In the genomic region with DNA sequence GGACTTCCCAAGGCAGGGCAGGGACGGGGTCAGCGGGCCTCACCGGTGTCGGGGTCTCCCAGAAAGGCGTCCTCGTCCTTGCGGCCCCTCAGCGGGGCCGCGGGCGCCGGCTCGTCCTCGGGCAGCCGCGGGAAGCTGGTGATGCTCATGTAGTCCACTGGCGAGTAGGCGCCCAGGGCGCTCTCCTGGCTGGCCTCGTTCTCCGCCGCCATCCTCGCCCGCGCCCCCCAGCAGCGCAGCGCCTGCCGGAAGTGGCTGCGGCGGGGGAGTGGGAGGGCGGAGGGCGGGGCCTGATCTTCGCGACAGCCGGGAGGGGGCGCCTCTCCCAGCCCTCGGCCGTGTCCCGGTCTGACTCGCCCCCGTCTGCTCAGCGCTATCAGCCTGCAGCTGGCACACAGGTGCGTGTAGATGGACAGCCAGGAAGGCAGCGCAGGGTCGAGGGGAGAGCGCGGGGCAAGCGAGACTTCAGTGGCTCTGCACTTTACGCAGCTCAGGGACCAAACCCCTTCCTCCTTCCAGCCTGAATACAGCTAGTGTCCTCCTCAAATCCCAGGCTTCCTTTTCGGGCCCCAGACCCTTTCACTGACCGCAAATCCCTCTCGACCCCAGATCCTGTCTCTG, we compare ENCODE assay signal across 1 cellular context.
TF ChIP-seq lines count a peak whose summit lies in the region.

A gene with protein sequence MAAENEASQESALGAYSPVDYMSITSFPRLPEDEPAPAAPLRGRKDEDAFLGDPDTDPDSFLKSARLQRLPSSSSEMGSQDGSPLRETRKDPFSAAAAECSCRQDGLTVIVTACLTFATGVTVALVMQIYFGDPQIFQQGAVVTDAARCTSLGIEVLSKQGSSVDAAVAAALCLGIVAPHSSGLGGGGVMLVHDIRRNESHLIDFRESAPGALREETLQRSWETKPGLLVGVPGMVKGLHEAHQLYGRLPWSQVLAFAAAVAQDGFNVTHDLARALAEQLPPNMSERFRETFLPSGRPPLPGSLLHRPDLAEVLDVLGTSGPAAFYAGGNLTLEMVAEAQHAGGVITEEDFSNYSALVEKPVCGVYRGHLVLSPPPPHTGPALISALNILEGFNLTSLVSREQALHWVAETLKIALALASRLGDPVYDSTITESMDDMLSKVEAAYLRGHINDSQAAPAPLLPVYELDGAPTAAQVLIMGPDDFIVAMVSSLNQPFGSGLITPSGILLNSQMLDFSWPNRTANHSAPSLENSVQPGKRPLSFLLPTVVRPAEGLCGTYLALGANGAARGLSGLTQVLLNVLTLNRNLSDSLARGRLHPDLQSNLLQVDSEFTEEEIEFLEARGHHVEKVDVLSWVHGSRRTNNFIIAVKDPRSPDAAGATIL (minus strand): TSS at position 253 of the 621 bp plus-strand sequence. CDS start 41 bp downstream, at position 212.

TF ChIP-seq in HepG2, 621 proteins besides CTCF, POLR2A, EP300 and RAD21 (continued from another document and continues in another):
- TF ChIP-seq, protein P1, sequence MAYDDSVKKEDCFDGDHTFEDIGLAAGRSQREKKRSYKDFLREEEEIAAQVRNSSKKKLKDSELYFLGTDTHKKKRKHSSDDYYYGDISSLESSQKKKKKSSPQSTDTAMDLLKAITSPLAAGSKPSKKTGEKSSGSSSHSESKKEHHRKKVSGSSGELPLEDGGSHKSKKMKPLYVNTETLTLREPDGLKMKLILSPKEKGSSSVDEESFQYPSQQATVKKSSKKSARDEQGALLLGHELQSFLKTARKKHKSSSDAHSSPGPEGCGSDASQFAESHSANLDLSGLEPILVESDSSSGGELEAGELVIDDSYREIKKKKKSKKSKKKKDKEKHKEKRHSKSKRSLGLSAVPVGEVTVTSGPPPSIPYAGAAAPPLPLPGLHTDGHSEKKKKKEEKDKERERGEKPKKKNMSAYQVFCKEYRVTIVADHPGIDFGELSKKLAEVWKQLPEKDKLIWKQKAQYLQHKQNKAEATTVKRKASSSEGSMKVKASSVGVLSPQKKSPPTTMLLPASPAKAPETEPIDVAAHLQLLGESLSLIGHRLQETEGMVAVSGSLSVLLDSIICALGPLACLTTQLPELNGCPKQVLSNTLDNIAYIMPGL (CRISPR knock-in tag; IDR thresholded peaks at IDR 0.05; ENCODE audit: borderline replicate concordance in 1 of 2, low read depth in 1 of 2), result peak; percentile 99 to 100
- TF ChIP-seq ZNF569 (CRISPR knock-in tag; IDR thresholded peaks at IDR 0.05; ENCODE audit: borderline replicate concordance) (no peak), PPARG (CRISPR knock-in tag; conservative IDR thresholded peaks at IDR 0.05) (peak; percentile 49; the same call in 1 of the 2 replicates), FOXK1 (CRISPR knock-in tag; IDR thresholded peaks at IDR 0.05; ENCODE audit: borderline replicate concordance, low read depth) (peak; percentile 85; the same call in 1 of the 2 replicates), MAZ (IDR thresholded peaks at IDR 0.05; ENCODE audit: borderline replicate concordance, low read depth, low read length) (peak; percentile 88; the same call in 1 of the 2 replicates), MAZ (CRISPR knock-in tag; IDR thresholded peaks at IDR 0.05; ENCODE audit: low read depth) (peak; percentile 99), ZNF543 (CRISPR knock-in tag; IDR thresholded peaks at IDR 0.05) (peak; percentile 80), ISL2 (CRISPR knock-in tag; IDR thresholded peaks at IDR 0.05) (peak; percentile 72), HES4 (CRISPR knock-in tag; IDR thresholded peaks at IDR 0.05; ENCODE audit: borderline replicate concordance) (peak; percentile 28; the same call in 1 of the 2 replicates), POLR2AphosphoS5 (IDR thresholded peaks at IDR 0.05; ENCODE audit: low read depth, low read length) (peak; percentile 71), HNRNPUL1 (IDR thresholded peaks at IDR 0.05; ENCODE audit: low read depth, low read length) (no peak), NCOA2 (CRISPR knock-in tag; IDR thresholded peaks at IDR 0.05) (peak; percentile 62; the same call in 1 of the 2 replicates), HNRNPK (IDR thresholded peaks at IDR 0.05; ENCODE audit: low read depth, low read length, poor library complexity, severe bottlenecking) (peak; percentile 61), ZNF546 (CRISPR knock-in tag; conservative IDR thresholded peaks at IDR 0.05) (no peak; the same call in 1 of the 2 replicates), ZNF160 (CRISPR knock-in tag; IDR thresholded peaks at IDR 0.05) (peak; percentile 40; the same call in 1 of the 2 replicates), STAG1 (CRISPR knock-in tag; IDR thresholded peaks at IDR 0.05) (peak; percentile 82), MIER2 (CRISPR knock-in tag; IDR thresholded peaks at IDR 0.05) (peak; percentile 79; the same call in 1 of the 2 replicates), ZNF615 (CRISPR knock-in tag; IDR thresholded peaks at IDR 0.05; ENCODE audit: borderline replicate concordance) (no peak), SIX1 (CRISPR knock-in tag; IDR thresholded peaks at IDR 0.05; ENCODE audit: borderline replicate concordance) (peak; percentile 31; the same call in 1 of the 2 replicates), NFYC (CRISPR knock-in tag; IDR thresholded peaks at IDR 0.05) (peak; percentile 39; the same call in 1 of the 2 replicates), ZNF451 (CRISPR knock-in tag; IDR thresholded peaks at IDR 0.05) (peak; percentile 98)
- TF ChIP-seq, protein P2, sequence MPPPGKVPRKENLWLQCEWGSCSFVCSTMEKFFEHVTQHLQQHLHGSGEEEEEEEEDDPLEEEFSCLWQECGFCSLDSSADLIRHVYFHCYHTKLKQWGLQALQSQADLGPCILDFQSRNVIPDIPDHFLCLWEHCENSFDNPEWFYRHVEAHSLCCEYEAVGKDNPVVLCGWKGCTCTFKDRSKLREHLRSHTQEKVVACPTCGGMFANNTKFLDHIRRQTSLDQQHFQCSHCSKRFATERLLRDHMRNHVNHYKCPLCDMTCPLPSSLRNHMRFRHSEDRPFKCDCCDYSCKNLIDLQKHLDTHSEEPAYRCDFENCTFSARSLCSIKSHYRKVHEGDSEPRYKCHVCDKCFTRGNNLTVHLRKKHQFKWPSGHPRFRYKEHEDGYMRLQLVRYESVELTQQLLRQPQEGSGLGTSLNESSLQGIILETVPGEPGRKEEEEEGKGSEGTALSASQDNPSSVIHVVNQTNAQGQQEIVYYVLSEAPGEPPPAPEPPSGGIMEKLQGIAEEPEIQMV (CRISPR knock-in tag; IDR thresholded peaks at IDR 0.05; ENCODE audit: low read depth), result 0 out of 2 replicates have a peak, but pooled peaks have one; percentile 73
- TF ChIP-seq, protein P3, sequence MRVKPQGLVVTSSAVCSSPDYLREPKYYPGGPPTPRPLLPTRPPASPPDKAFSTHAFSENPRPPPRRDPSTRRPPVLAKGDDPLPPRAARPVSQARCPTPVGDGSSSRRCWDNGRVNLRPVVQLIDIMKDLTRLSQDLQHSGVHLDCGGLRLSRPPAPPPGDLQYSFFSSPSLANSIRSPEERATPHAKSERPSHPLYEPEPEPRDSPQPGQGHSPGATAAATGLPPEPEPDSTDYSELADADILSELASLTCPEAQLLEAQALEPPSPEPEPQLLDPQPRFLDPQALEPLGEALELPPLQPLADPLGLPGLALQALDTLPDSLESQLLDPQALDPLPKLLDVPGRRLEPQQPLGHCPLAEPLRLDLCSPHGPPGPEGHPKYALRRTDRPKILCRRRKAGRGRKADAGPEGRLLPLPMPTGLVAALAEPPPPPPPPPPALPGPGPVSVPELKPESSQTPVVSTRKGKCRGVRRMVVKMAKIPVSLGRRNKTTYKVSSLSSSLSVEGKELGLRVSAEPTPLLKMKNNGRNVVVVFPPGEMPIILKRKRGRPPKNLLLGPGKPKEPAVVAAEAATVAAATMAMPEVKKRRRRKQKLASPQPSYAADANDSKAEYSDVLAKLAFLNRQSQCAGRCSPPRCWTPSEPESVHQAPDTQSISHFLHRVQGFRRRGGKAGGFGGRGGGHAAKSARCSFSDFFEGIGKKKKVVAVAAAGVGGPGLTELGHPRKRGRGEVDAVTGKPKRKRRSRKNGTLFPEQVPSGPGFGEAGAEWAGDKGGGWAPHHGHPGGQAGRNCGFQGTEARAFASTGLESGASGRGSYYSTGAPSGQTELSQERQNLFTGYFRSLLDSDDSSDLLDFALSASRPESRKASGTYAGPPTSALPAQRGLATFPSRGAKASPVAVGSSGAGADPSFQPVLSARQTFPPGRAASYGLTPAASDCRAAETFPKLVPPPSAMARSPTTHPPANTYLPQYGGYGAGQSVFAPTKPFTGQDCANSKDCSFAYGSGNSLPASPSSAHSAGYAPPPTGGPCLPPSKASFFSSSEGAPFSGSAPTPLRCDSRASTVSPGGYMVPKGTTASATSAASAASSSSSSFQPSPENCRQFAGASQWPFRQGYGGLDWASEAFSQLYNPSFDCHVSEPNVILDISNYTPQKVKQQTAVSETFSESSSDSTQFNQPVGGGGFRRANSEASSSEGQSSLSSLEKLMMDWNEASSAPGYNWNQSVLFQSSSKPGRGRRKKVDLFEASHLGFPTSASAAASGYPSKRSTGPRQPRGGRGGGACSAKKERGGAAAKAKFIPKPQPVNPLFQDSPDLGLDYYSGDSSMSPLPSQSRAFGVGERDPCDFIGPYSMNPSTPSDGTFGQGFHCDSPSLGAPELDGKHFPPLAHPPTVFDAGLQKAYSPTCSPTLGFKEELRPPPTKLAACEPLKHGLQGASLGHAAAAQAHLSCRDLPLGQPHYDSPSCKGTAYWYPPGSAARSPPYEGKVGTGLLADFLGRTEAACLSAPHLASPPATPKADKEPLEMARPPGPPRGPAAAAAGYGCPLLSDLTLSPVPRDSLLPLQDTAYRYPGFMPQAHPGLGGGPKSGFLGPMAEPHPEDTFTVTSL (CRISPR knock-in tag; IDR thresholded peaks at IDR 0.05; ENCODE audit: borderline replicate concordance), result 0 out of 2 replicates have a peak, but pooled peaks have one; percentile 32
- TF ChIP-seq, protein P4, sequence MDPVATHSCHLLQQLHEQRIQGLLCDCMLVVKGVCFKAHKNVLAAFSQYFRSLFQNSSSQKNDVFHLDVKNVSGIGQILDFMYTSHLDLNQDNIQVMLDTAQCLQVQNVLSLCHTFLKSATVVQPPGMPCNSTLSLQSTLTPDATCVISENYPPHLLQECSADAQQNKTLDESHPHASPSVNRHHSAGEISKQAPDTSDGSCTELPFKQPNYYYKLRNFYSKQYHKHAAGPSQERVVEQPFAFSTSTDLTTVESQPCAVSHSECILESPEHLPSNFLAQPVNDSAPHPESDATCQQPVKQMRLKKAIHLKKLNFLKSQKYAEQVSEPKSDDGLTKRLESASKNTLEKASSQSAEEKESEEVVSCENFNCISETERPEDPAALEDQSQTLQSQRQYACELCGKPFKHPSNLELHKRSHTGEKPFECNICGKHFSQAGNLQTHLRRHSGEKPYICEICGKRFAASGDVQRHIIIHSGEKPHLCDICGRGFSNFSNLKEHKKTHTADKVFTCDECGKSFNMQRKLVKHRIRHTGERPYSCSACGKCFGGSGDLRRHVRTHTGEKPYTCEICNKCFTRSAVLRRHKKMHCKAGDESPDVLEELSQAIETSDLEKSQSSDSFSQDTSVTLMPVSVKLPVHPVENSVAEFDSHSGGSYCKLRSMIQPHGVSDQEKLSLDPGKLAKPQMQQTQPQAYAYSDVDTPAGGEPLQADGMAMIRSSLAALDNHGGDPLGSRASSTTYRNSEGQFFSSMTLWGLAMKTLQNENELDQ (CRISPR knock-in tag; IDR thresholded peaks at IDR 0.05; ENCODE audit: borderline replicate concordance), result no peak
- TF ChIP-seq, protein P5, sequence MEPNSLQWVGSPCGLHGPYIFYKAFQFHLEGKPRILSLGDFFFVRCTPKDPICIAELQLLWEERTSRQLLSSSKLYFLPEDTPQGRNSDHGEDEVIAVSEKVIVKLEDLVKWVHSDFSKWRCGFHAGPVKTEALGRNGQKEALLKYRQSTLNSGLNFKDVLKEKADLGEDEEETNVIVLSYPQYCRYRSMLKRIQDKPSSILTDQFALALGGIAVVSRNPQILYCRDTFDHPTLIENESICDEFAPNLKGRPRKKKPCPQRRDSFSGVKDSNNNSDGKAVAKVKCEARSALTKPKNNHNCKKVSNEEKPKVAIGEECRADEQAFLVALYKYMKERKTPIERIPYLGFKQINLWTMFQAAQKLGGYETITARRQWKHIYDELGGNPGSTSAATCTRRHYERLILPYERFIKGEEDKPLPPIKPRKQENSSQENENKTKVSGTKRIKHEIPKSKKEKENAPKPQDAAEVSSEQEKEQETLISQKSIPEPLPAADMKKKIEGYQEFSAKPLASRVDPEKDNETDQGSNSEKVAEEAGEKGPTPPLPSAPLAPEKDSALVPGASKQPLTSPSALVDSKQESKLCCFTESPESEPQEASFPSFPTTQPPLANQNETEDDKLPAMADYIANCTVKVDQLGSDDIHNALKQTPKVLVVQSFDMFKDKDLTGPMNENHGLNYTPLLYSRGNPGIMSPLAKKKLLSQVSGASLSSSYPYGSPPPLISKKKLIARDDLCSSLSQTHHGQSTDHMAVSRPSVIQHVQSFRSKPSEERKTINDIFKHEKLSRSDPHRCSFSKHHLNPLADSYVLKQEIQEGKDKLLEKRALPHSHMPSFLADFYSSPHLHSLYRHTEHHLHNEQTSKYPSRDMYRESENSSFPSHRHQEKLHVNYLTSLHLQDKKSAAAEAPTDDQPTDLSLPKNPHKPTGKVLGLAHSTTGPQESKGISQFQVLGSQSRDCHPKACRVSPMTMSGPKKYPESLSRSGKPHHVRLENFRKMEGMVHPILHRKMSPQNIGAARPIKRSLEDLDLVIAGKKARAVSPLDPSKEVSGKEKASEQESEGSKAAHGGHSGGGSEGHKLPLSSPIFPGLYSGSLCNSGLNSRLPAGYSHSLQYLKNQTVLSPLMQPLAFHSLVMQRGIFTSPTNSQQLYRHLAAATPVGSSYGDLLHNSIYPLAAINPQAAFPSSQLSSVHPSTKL (CRISPR knock-in tag; IDR thresholded peaks at IDR 0.05), result peak; percentile 88
- TF ChIP-seq, protein P6, sequence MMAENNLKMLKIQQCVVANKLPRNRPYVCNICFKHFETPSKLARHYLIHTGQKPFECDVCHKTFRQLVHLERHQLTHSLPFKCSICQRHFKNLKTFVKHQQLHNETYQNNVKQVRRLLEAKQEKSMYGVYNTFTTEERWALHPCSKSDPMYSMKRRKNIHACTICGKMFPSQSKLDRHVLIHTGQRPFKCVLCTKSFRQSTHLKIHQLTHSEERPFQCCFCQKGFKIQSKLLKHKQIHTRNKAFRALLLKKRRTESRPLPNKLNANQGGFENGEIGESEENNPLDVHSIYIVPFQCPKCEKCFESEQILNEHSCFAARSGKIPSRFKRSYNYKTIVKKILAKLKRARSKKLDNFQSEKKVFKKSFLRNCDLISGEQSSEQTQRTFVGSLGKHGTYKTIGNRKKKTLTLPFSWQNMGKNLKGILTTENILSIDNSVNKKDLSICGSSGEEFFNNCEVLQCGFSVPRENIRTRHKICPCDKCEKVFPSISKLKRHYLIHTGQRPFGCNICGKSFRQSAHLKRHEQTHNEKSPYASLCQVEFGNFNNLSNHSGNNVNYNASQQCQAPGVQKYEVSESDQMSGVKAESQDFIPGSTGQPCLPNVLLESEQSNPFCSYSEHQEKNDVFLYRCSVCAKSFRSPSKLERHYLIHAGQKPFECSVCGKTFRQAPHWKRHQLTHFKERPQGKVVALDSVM (CRISPR knock-in tag; IDR thresholded peaks at IDR 0.05), result peak; percentile 78
- TF ChIP-seq, protein P7, sequence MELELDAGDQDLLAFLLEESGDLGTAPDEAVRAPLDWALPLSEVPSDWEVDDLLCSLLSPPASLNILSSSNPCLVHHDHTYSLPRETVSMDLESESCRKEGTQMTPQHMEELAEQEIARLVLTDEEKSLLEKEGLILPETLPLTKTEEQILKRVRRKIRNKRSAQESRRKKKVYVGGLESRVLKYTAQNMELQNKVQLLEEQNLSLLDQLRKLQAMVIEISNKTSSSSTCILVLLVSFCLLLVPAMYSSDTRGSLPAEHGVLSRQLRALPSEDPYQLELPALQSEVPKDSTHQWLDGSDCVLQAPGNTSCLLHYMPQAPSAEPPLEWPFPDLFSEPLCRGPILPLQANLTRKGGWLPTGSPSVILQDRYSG (CRISPR knock-in tag; IDR thresholded peaks at IDR 0.05), result no peak
